Comparison of ENCODE assay signal across 10 cellular contexts in the genomic region with DNA sequence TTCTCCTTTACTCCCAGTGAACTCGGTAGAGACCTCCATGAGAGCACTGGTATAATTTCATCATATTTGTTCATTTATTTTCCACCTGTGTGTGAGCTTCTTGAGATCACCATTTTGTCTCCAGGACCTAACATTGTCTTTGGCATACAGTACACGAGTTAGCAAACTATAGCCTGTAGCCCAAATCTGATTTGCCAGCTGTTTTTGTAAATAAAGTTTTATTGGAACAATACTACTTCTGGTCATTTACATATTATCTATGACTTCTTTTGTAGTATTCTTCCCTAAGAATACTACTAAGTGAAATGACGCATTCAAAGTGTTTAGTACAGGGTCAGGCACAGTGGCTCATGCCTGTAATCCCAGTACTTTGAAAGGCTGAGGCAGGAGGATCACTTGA.
"Had no signal": no experiment of that assay in that cellular context is flagged by ENCODE, and none has a peak within 500 bp of the region (broad histone marks: within the 10 kb centered on the region; RNA-seq: fewer than 3 reads in every experiment).

No MANE protein-coding gene starts in this region.

- H2AFZ ChIP-seq: GM23248, GM23338 had no signal

- FAIRE-seq: H54 had no signal

- ATAC-seq: GM23338, HCT116 had no signal

- H3K9ac ChIP-seq: GM23248 had no signal

- H3K4me1 Mint-ChIP-seq: GM23338, H9 had no signal

- H3K9me3 ChIP-seq: HAP-1 had no signal

- H3K4me3 Mint-ChIP-seq: GM23338, H9, HFFc6 had no signal

- H3K27ac Mint-ChIP-seq: GM23338, H9, HFFc6 had no signal

- DNase-seq: GM23248, GOT3, H7, H9, HCEC 1CT, HFFc6 had no signal

- H3K9me3 Mint-ChIP-seq: GM23338, H9 had no signal

- H3K27ac ChIP-seq: GM23248 had no signal

- H3K36me3 ChIP-seq: HAP-1 had no signal

- H3K4me3 ChIP-seq: GM23248, GM23338, HAP-1 had no signal

- H3K4me2 ChIP-seq: GM23338 had no signal

- H3K4me1 ChIP-seq: HAP-1 had no signal
